Comparison of ENCODE assay signal across 19 cellular contexts in genomic region chr5:16128944-16129343, GRCh38. TPM values are rescaled to one million over a fixed set of nuclear protein-coding genes. Genes with fewer than 3 reads are reported as not detected.
A peak's percentile ranks its signal among the peaks of the same experiment; 100 is the strongest.
DNase-seq lines count a peak whose midpoint lies in the region; ATAC-seq and TF ChIP-seq lines count a peak whose summit lies in the region.
"Had no signal": no experiment of that assay in that cellular context is flagged by ENCODE, and none has a peak within 500 bp of the region (broad histone marks: within the 10 kb centered on the region; RNA-seq: fewer than 3 reads in every experiment).

No MANE protein-coding gene starts in this region.

- no peak for TF ChIP-seq EP300 in esophagus muscularis mucosa (IDR thresholded peaks at IDR 0.05)

- no peak for TF ChIP-seq CTCF in right atrium auricular region (IDR thresholded peaks at IDR 0.05)
- no peak for TF ChIP-seq CTCF in esophagus muscularis mucosa (IDR thresholded peaks at IDR 0.05)
- no peak for TF ChIP-seq CTCF in left ventricle myocardium inferior (IDR thresholded peaks at IDR 0.05; ENCODE audit: borderline replicate concordance)

- no peaks in the 10 kb centered on the region for H3K27me3 ChIP-seq in right atrium auricular region
- H3K27me3 ChIP-seq in esophagus muscularis mucosa, result no peaks in the 10 kb centered on the region
- H3K27me3 ChIP-seq in left ventricle myocardium inferior (ENCODE audit: low read depth), result peaks cover 13% of the 10 kb centered on the region
- H3K27me3 ChIP-seq: BE2C had no signal

- H3K4me3 ChIP-seq in right atrium auricular region (peak overlapping the region in 1 of 2 donors; percentile 9), esophagus muscularis mucosa (no peak overlapping the region), left ventricle myocardium inferior (peak overlapping the region; percentile 64)
- H3K4me3 ChIP-seq: GM12878 had no signal

- peak; percentile 73 for ATAC-seq in Right ventricle myocardium superior (ENCODE audit: poor library complexity)
- ATAC-seq: GM12878 had no signal

- DNase-seq in Right ventricle myocardium superior, result no peak
- DNase-seq in right atrium auricular region (ENCODE audit: low spot score), result no peak
- DNase-seq in esophagus muscularis mucosa (ENCODE audit: extremely low spot score), result peak; percentile 10
- no peak for DNase-seq in left ventricle myocardium inferior
- no peak for DNase-seq in mesenteric fat pad (ENCODE audit: low spot score)
- no peak for DNase-seq in SIG-M5 treated with dmso at 0.1 percent for 504 hours (lab: John Stamatoyannopoulos, UW; ENCODE audit: unreplicated experiment)
- DNase-seq: ACHN; BE2C; C1 segment of cervical spinal cord; CD4-positive, CD25-positive, alpha-beta regulatory T cell; CD8-positive, alpha-beta memory T cell; COR-L47; DMS 273 treated with DMSO at 0.1 percent for 48 hours; DMS53; DND-41; EL; H9 had no signal

- H3K36me3 ChIP-seq in right atrium auricular region (no peaks in the 10 kb centered on the region), esophagus muscularis mucosa (no peaks in the 10 kb centered on the region), left ventricle myocardium inferior (peaks cover 3% of the 10 kb centered on the region)
- H3K36me3 ChIP-seq: BE2C had no signal

- intact Hi-C loops in Right ventricle myocardium superior (cut with DNase I), result no loop called here
- intact Hi-C loops in esophagus muscularis mucosa (cut with DNase I), result no loop called here
- intact Hi-C loops in left ventricle myocardium inferior (cut with micrococcal nuclease), result no loop called here

- peaks cover 0 to 7% of the 10 kb centered on the region in 2 donors for H3K4me1 ChIP-seq in right atrium auricular region
- no peaks in the 10 kb centered on the region for H3K4me1 ChIP-seq in esophagus muscularis mucosa
- peaks cover 7% of the 10 kb centered on the region for H3K4me1 ChIP-seq in left ventricle myocardium inferior

- H3K9me3 ChIP-seq in right atrium auricular region, result peaks cover 0 to 7% of the 10 kb centered on the region in 2 donors
- H3K9me3 ChIP-seq in esophagus muscularis mucosa, result peaks cover 0 to 6% (median 0%) of the 10 kb centered on the region in 4 donors
- H3K9me3 ChIP-seq in left ventricle myocardium inferior (replicated peaks), result peaks cover 7% of the 10 kb centered on the region
- H3K9me3 ChIP-seq: BE2C had no signal

- no peak for TF ChIP-seq POLR2A in esophagus muscularis mucosa (IDR thresholded peaks at IDR 0.05; ENCODE audit: low read depth)

- 67% methylated on average over 5 of the region's 5 CpGs for WGBS in esophagus muscularis mucosa

- H3K27ac ChIP-seq in right atrium auricular region (peak overlapping the region in 1 of 2 donors; percentile 68), esophagus muscularis mucosa (replicated peaks in 1 of 4) (no peak overlapping the region), left ventricle myocardium inferior (replicated peaks) (peak overlapping the region; percentile 71)

RNA-seq across cellular contexts. Expression of gene MARCHF11, which starts 50.6 kb away (rescaled TPM):
- total RNA-seq in Right ventricle myocardium superior (7.1 TPM), right atrium auricular region (under 1 TPM; 0.24 to 0.33 TPM), esophagus muscularis mucosa (under 1 TPM in 1 of 4 donors, not detected in 3; 0.42 TPM), left ventricle myocardium inferior (6.7 TPM), mesenteric fat pad (not detected)
- total RNA-seq: CD4-positive, CD25-positive, alpha-beta regulatory T cell; CD8-positive, alpha-beta memory T cell; G401; GM12878 had no signal
